Comparison of ENCODE assay signal across 18 cellular contexts in genomic region chr18:63402246-63403164, GRCh38. TPM values are rescaled to one million over a fixed set of nuclear protein-coding genes. Genes with fewer than 3 reads are reported as not detected.
DNase-seq lines count a peak whose midpoint lies in the region; ATAC-seq and TF ChIP-seq lines count a peak whose summit lies in the region.
"Had no signal": no experiment of that assay in that cellular context is flagged by ENCODE, and none has a peak within 500 bp of the region (broad histone marks: within the 10 kb centered on the region; RNA-seq: fewer than 3 reads in every experiment).

No MANE protein-coding gene starts in this region.

- no peak for ATAC-seq in stimulated activated naive CD8-positive, alpha-beta T cell treated with anti-CD3 and anti-CD28 coated beads, Interleukin-15, Interleukin-2, amounts not matched to agents 100 U/mL and 50 U/mL, for 24 hours
- ATAC-seq: GM12878 had no signal

- no peak for DNase-seq in activated CD4-positive, alpha-beta T cell treated with anti-CD3 and anti-CD28 coated beads, Interleukin-2, amount 10 ng/mL, durations not matched to agents 24 days and 14 days
- no peak for DNase-seq in activated CD4-positive, alpha-beta T cell treated with anti-CD3 and anti-CD28 coated beads, Interleukin-2, amount 50 U/mL, for 1 hour
- no peak for DNase-seq in stimulated activated naive CD8-positive, alpha-beta T cell treated with anti-CD3 and anti-CD28 coated beads, Interleukin-15, Interleukin-2, amounts not matched to agents 100 U/mL and 50 U/mL, for 24 hours
- no peak for DNase-seq in right atrium auricular region (ENCODE audit: low spot score)
- DNase-seq in smooth muscle cell (lab: John Stamatoyannopoulos, UW; ENCODE audit: unreplicated experiment) = no peak
- DNase-seq in G401 (ENCODE audit: low spot score) = no peak
- no peak for DNase-seq in stimulated activated CD4-positive, alpha-beta T cell treated with anti-CD3 and anti-CD28 coated beads, Interleukin-4, amount 100 ng/mL, for 4 hours
- DNase-seq: C1 segment of cervical spinal cord, DMS153, H9, MM.1S, NCI-H1105, NCI-H1694 treated with DMSO at 0.1 percent for 48 hours, NCI-H2171, NCI-H446 treated with DMSO at 0.1 percent for 48 hours, NCI-H748 treated with DMSO at 0.1 percent for 48 hours had no signal

- intact Hi-C loops in activated CD4-positive, alpha-beta T cell treated with anti-CD3 and anti-CD28 coated beads, Interleukin-2, amount 10 ng/mL, durations not matched to agents 24 days and 14 days (cut with micrococcal nuclease) = no loop called here

- H3K27me3 Mint-ChIP-seq in activated CD4-positive, alpha-beta T cell treated with anti-CD3 and anti-CD28 coated beads, Interleukin-2, amount 10 ng/mL, durations not matched to agents 24 days and 14 days = no peaks in the 10 kb centered on the region
- no peaks in the 10 kb centered on the region for H3K27me3 Mint-ChIP-seq in stimulated activated naive CD8-positive, alpha-beta T cell treated with anti-CD3 and anti-CD28 coated beads, Interleukin-15, Interleukin-2, amounts not matched to agents 100 ng/mL and 50 ng/mL, for 24 hours

- peaks cover 17% of the 10 kb centered on the region for H3K4me1 Mint-ChIP-seq in activated CD4-positive, alpha-beta T cell treated with anti-CD3 and anti-CD28 coated beads, Interleukin-2, amount 10 ng/mL, durations not matched to agents 24 days and 14 days
- H3K4me1 Mint-ChIP-seq in stimulated activated naive CD8-positive, alpha-beta T cell treated with anti-CD3 and anti-CD28 coated beads, Interleukin-15, Interleukin-2, amounts not matched to agents 100 ng/mL and 50 ng/mL, for 24 hours (ENCODE audit: low read depth) = peaks cover 7% of the 10 kb centered on the region

- no peak overlapping the region for H3K9ac ChIP-seq in smooth muscle cell (ENCODE audit: low read depth)

- H3K36me3 Mint-ChIP-seq in activated CD4-positive, alpha-beta T cell treated with anti-CD3 and anti-CD28 coated beads, Interleukin-2, amount 10 ng/mL, durations not matched to agents 24 days and 14 days (ENCODE audit: low read depth) = peaks cover 64% of the 10 kb centered on the region
- H3K36me3 Mint-ChIP-seq in stimulated activated naive CD8-positive, alpha-beta T cell treated with anti-CD3 and anti-CD28 coated beads, Interleukin-15, Interleukin-2, amounts not matched to agents 100 ng/mL and 50 ng/mL, for 24 hours (ENCODE audit: low read depth) = peaks cover 69% of the 10 kb centered on the region

- H3K4me2 ChIP-seq in smooth muscle cell = no peak overlapping the region

- peak overlapping the region; percentile 40 to 75 for H3K27ac ChIP-seq in right atrium auricular region
- H3K27ac ChIP-seq in smooth muscle cell (ENCODE audit: low read depth) = no peak overlapping the region

- H3K4me3 Mint-ChIP-seq in activated CD4-positive, alpha-beta T cell treated with anti-CD3 and anti-CD28 coated beads, Interleukin-2, amount 10 ng/mL, durations not matched to agents 24 days and 14 days = no peak overlapping the region
- H3K4me3 Mint-ChIP-seq in stimulated activated naive CD8-positive, alpha-beta T cell treated with anti-CD3 and anti-CD28 coated beads, Interleukin-15, Interleukin-2, amounts not matched to agents 100 ng/mL and 50 ng/mL, for 24 hours = no peak overlapping the region
- H3K4me3 Mint-ChIP-seq: H9 had no signal

- H3K9me3 ChIP-seq in right atrium auricular region (no peaks in the 10 kb centered on the region), smooth muscle cell (replicated peaks; ENCODE audit: low read depth) (no peaks in the 10 kb centered on the region)

- no peaks in the 10 kb centered on the region for H4K20me1 ChIP-seq in smooth muscle cell (ENCODE audit: low read depth)

- peaks cover 67% of the 10 kb centered on the region for H3K36me3 ChIP-seq in right atrium auricular region
- peaks cover 34% of the 10 kb centered on the region for H3K36me3 ChIP-seq in smooth muscle cell (ENCODE audit: low read depth)

- no peak overlapping the region for H2AFZ ChIP-seq in smooth muscle cell (ENCODE audit: low read depth)

- H3F3A ChIP-seq in smooth muscle cell (ENCODE audit: low read depth) = no peaks in the 10 kb centered on the region

- TF ChIP-seq CTCF in right atrium auricular region (IDR thresholded peaks at IDR 0.05) (no peak), smooth muscle cell (IDR thresholded peaks at IDR 0.05; ENCODE audit: borderline replicate concordance, insufficient read depth, poor library complexity, severe bottlenecking) (no peak)

- H3K79me2 ChIP-seq in smooth muscle cell (ENCODE audit: low read depth) = peaks cover 5% of the 10 kb centered on the region

- H3K27ac Mint-ChIP-seq in activated CD4-positive, alpha-beta T cell treated with anti-CD3 and anti-CD28 coated beads, Interleukin-2, amount 10 ng/mL, durations not matched to agents 24 days and 14 days = peak overlapping the region; percentile 56
- H3K27ac Mint-ChIP-seq in stimulated activated naive CD8-positive, alpha-beta T cell treated with anti-CD3 and anti-CD28 coated beads, Interleukin-15, Interleukin-2, amounts not matched to agents 100 ng/mL and 50 ng/mL, for 24 hours = peak overlapping the region; percentile 54
- H3K27ac Mint-ChIP-seq: H9 had no signal

- no peaks in the 10 kb centered on the region for H3K27me3 ChIP-seq in right atrium auricular region
- no peaks in the 10 kb centered on the region for H3K27me3 ChIP-seq in smooth muscle cell (ENCODE audit: low read depth)

- in situ Hi-C loops in G401 (cut with HindIII; ENCODE audit: low sequenced_read_pairs) = no loop called here

- 97% methylated on average over 8 of the region's 8 CpGs for WGBS in smooth muscle cell (ENCODE audit: low lambda C conversion rate)

- no peaks in the 10 kb centered on the region for H3K9me3 Mint-ChIP-seq in activated CD4-positive, alpha-beta T cell treated with anti-CD3 and anti-CD28 coated beads, Interleukin-2, amount 10 ng/mL, durations not matched to agents 24 days and 14 days
- H3K9me3 Mint-ChIP-seq in stimulated activated naive CD8-positive, alpha-beta T cell treated with anti-CD3 and anti-CD28 coated beads, Interleukin-15, Interleukin-2, amounts not matched to agents 100 ng/mL and 50 ng/mL, for 24 hours = no peaks in the 10 kb centered on the region
- H3K9me3 Mint-ChIP-seq: H9 had no signal

- H3K4me3 ChIP-seq in right atrium auricular region = no peak overlapping the region
- no peak overlapping the region for H3K4me3 ChIP-seq in smooth muscle cell
- H3K4me3 ChIP-seq: GM12878 had no signal

- H3K4me1 ChIP-seq in right atrium auricular region (peaks cover 0 to 11% of the 10 kb centered on the region in 2 donors), smooth muscle cell (ENCODE audit: low read depth) (no peaks in the 10 kb centered on the region)

RNA-seq across cellular contexts. Expression of gene VPS4B, which starts 19.8 kb away (rescaled TPM):
- 50.8 and 62.1 TPM in 2 replicates for total RNA-seq in activated CD4-positive, alpha-beta T cell treated with anti-CD3 and anti-CD28 coated beads, Interleukin-2, amount 10 ng/mL, durations not matched to agents 24 days and 14 days
- 10 to 100 TPM; 14.1 to 16.4 TPM for total RNA-seq in right atrium auricular region
- 37.4 and 41.5 TPM in 2 replicates for total RNA-seq in smooth muscle cell
- 21.3 and 32.9 TPM in 2 replicates for polyA plus RNA-seq in smooth muscle cell
- total RNA-seq in G401 (2014; rRNA removed; shearing (Covaris generic)) = 24.8 and 37.8 TPM in 2 replicates

RNA-seq across cellular contexts. Expression of gene KDSR, which starts 35.5 kb away (rescaled TPM):
- total RNA-seq in activated CD4-positive, alpha-beta T cell treated with anti-CD3 and anti-CD28 coated beads, Interleukin-2, amount 10 ng/mL, durations not matched to agents 24 days and 14 days = 83.9 and 86.9 TPM in 2 replicates
- total RNA-seq in right atrium auricular region = 10 to 100 TPM; 32.7 to 33.8 TPM
- 33.3 and 34.5 TPM in 2 replicates for total RNA-seq in smooth muscle cell
- 39.2 and 47.4 TPM in 2 replicates for polyA plus RNA-seq in smooth muscle cell
- 23.3 and 27.1 TPM in 2 replicates for total RNA-seq in G401 (2014; rRNA removed; shearing (Covaris generic))
